In the genomic region with DNA sequence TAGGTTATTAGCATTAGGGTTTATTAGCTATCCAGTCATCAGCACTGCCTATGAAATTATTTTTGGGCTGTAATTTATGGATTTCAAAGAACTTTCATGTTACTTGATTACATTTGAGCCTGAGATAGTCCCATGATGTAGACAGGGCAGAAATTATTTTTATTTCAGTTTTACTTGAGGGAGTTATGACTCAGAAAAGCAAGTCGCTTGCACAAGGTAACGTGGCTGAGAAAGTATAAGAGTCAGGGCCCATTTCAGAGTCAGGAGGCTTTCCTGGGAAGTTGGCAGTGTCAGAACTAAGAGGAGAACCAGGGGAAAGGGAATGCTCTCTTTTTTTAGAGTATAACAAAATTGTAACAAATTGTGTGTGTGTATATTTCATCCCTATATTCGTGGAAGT, we compare ENCODE assay signal across 25 cellular contexts. TPM values are rescaled to one million over a fixed set of nuclear protein-coding genes. Genes with fewer than 3 reads are reported as not detected.
DNase-seq lines count a peak whose midpoint lies in the region; ATAC-seq, FAIRE-seq and TF ChIP-seq lines count a peak whose summit lies in the region.
"Had no signal": no experiment of that assay in that cellular context is flagged by ENCODE, and none has a peak within 500 bp of the region (broad histone marks: within the 10 kb centered on the region; RNA-seq: fewer than 3 reads in every experiment).

No MANE protein-coding gene starts in this region.

- H2BK15ac ChIP-seq in mesenchymal stem cell (ENCODE audit: low read depth, poor library complexity, severe bottlenecking) = no peak overlapping the region

- H3K18ac ChIP-seq in mesenchymal stem cell (ENCODE audit: low read depth in 1 of 2, low read length in 2 of 2) = no peak overlapping the region

- H3K4me3 ChIP-seq in mesenchymal stem cell (ENCODE audit: insufficient read depth in 1 of 2, low read depth in 1 of 2, low read length in 2 of 2) (no peak overlapping the region), endodermal cell (ENCODE audit: low read length) (no peak overlapping the region)
- H3K4me3 ChIP-seq: gastrocnemius medialis, spleen had no signal

- no peak overlapping the region for H3K9ac ChIP-seq in mesenchymal stem cell (ENCODE audit: low read length)
- no peak overlapping the region for H3K9ac ChIP-seq in endodermal cell (ENCODE audit: extremely low read depth, low read length, poor library complexity, severe bottlenecking)

- 81% methylated on average over 3 of the region's 3 CpGs for WGBS in mesenchymal stem cell
- 93 to 100% methylated on average over 2 to 3 of the region's 3 CpGs for WGBS in endodermal cell (ENCODE audit: insufficient coverage in 1 of 2, insufficient read length in 1 of 2), 2 experiments

- intact Hi-C loops in activated CD4-positive, alpha-beta T cell treated with anti-CD3 and anti-CD28 coated beads for 36 hours (cut with DNase I, micrococcal nuclease) = loop anchor here in 1 of 2 experiments (2.0 kb wide), 1 partner anchor 14 kb away; no protein-coding TSS in a partner anchor

- H3K23ac ChIP-seq in mesenchymal stem cell (ENCODE audit: low read length in 2 of 2) = no peak overlapping the region

- CTCF ChIA-PET in activated CD4-positive, alpha-beta T cell treated with anti-CD3 and anti-CD28 coated beads for 36 hours (lab: Charles Lee) = interaction anchor here (1.7 kb wide), 1 partner anchor 261 kb away, joined by 4 read pairs; no protein-coding TSS in a partner anchor

- H2AK5ac ChIP-seq in mesenchymal stem cell (ENCODE audit: low read length, severe bottlenecking) = no peak overlapping the region

- peaks cover 83% of the 10 kb centered on the region for H3K36me3 Mint-ChIP-seq in activated CD4-positive, alpha-beta T cell treated with anti-CD3 and anti-CD28 coated beads for 36 hours (ENCODE audit: low read depth)
- H3K36me3 Mint-ChIP-seq in activated T-helper 17 cell treated with anti-CD3 and anti-CD28 coated beads, Interleukin-2, amount 50 U/mL, for 72 hours (ENCODE audit: low read depth) = peaks cover 99% of the 10 kb centered on the region
- H3K36me3 Mint-ChIP-seq in endodermal cell (ENCODE audit: low read depth) = peaks cover 73% of the 10 kb centered on the region

- H3K36me3 ChIP-seq in mesenchymal stem cell (ENCODE audit: control insufficient read depth in 1 of 2, insufficient read depth in 2 of 2, low read depth in 1 of 2, low read length in 2 of 2) = no peaks in the 10 kb centered on the region
- H3K36me3 ChIP-seq in endodermal cell (ENCODE audit: control insufficient read depth, insufficient read depth, low read length) = peaks cover 89% of the 10 kb centered on the region
- H3K36me3 ChIP-seq: gastrocnemius medialis had no signal

- H3K14ac ChIP-seq in mesenchymal stem cell (ENCODE audit: low read length in 2 of 2) = no peak overlapping the region

- H3K27me3 ChIP-seq in mesenchymal stem cell (ENCODE audit: control insufficient read depth in 1 of 2, insufficient read depth in 1 of 2, low read length in 2 of 2) (peaks cover 7 to 39% of the 10 kb centered on the region in 2 experiments), endodermal cell (ENCODE audit: control insufficient read depth, insufficient read depth, low read length, poor library complexity, severe bottlenecking) (no peaks in the 10 kb centered on the region)

- H2BK120ac ChIP-seq in mesenchymal stem cell (ENCODE audit: low read depth, low read length) = no peak overlapping the region

- H3K4me2 ChIP-seq in mesenchymal stem cell (ENCODE audit: low read length, poor library complexity, severe bottlenecking) = no peak overlapping the region

- no peak overlapping the region for H2BK12ac ChIP-seq in mesenchymal stem cell (ENCODE audit: low read length in 2 of 2)

- no peak overlapping the region for H3K4me3 Mint-ChIP-seq in activated CD4-positive, alpha-beta T cell treated with anti-CD3 and anti-CD28 coated beads for 36 hours
- peak overlapping the region; percentile 64 for H3K4me3 Mint-ChIP-seq in activated T-helper 17 cell treated with anti-CD3 and anti-CD28 coated beads, Interleukin-2, amount 50 U/mL, for 72 hours
- no peak overlapping the region for H3K4me3 Mint-ChIP-seq in endodermal cell
- H3K4me3 Mint-ChIP-seq: activated naive CD4-positive, alpha-beta T cell treated with anti-CD3 and anti-CD28 coated beads for 36 hours; type B pancreatic cell had no signal

- H3K27ac Mint-ChIP-seq in activated CD4-positive, alpha-beta T cell treated with anti-CD3 and anti-CD28 coated beads for 36 hours = peak overlapping the region; percentile 35
- H3K27ac Mint-ChIP-seq in activated T-helper 17 cell treated with anti-CD3 and anti-CD28 coated beads, Interleukin-2, amount 50 U/mL, for 72 hours = peak overlapping the region; percentile 41
- no peak overlapping the region for H3K27ac Mint-ChIP-seq in endodermal cell
- H3K27ac Mint-ChIP-seq: activated naive CD4-positive, alpha-beta T cell treated with anti-CD3 and anti-CD28 coated beads for 36 hours; type B pancreatic cell had no signal

- no peak for FAIRE-seq in RCC 7860 (lab: Jason Lieb, UNC)
- FAIRE-seq: kidney had no signal

- H3K4me1 Mint-ChIP-seq in activated CD4-positive, alpha-beta T cell treated with anti-CD3 and anti-CD28 coated beads for 36 hours = peaks cover 81% of the 10 kb centered on the region
- peaks cover 54% of the 10 kb centered on the region for H3K4me1 Mint-ChIP-seq in activated T-helper 17 cell treated with anti-CD3 and anti-CD28 coated beads, Interleukin-2, amount 50 U/mL, for 72 hours
- H3K4me1 Mint-ChIP-seq in endodermal cell = peaks cover 39% of the 10 kb centered on the region

- TF ChIP-seq CTCF in endodermal cell (conservative IDR thresholded peaks at IDR 0.05) = no peak

- no peak overlapping the region for H2BK5ac ChIP-seq in mesenchymal stem cell (ENCODE audit: low read depth, low read length, poor library complexity, severe bottlenecking)

- no peaks in the 10 kb centered on the region for H3K27me3 Mint-ChIP-seq in activated CD4-positive, alpha-beta T cell treated with anti-CD3 and anti-CD28 coated beads for 36 hours
- H3K27me3 Mint-ChIP-seq in activated T-helper 17 cell treated with anti-CD3 and anti-CD28 coated beads, Interleukin-2, amount 50 U/mL, for 72 hours = no peaks in the 10 kb centered on the region
- peaks cover 42% of the 10 kb centered on the region for H3K27me3 Mint-ChIP-seq in endodermal cell (ENCODE audit: insufficient read depth)

- no peak for DNase-seq in activated CD4-positive, alpha-beta T cell treated with anti-CD3 and anti-CD28 coated beads for 36 hours
- DNase-seq in activated CD4-positive, alpha-beta T cell treated with anti-CD3 and anti-CD28 coated beads for 4 hours = no peak
- peak; percentile 21 for DNase-seq in ELR (ENCODE audit: low read depth)
- peak; percentile 48 for DNase-seq in mesenchymal stem cell
- DNase-seq in NCI-H526 (lab: John Stamatoyannopoulos, UW) = no peak
- DNase-seq in RCC 7860 (ENCODE audit: low spot score) = no peak
- DNase-seq in endodermal cell = no peak
- DNase-seq: 8988T; activated CD4-positive, CD25-positive, alpha-beta regulatory T cell treated with anti-CD3 and anti-CD28 coated beads, Interleukin-2, amount 50 U/mL, for 72 hours; activated naive CD4-positive, alpha-beta T cell treated with anti-CD3 and anti-CD28 coated beads for 36 hours; AML-193; COR-L47; DND-41; gastrocnemius medialis; KG1; kidney; MV-4-11; NCI-H526 treated with DMSO at 0.1 percent for 48 hours; retina; spleen; stimulated activated CD4-positive, alpha-beta T cell treated with anti-CD3 and anti-CD28 coated beads, Interleukin-4, amount 100 ng/mL, for 4 hours had no signal

- no peak overlapping the region for H2AFZ ChIP-seq in mesenchymal stem cell (ENCODE audit: low read depth, low read length)

- H3K4ac ChIP-seq in mesenchymal stem cell (ENCODE audit: low read depth in 1 of 2, low read length in 2 of 2) = no peak overlapping the region

- ATAC-seq in activated CD4-positive, alpha-beta T cell treated with anti-CD3 and anti-CD28 coated beads for 36 hours = peak; percentile 45
- peak; percentile 49 for ATAC-seq in activated T-helper 17 cell treated with anti-CD3 and anti-CD28 coated beads, Interleukin-2, amount 50 U/mL, for 72 hours (replicated peaks)
- ATAC-seq: gastrocnemius medialis, HCT116 had no signal

- no peaks in the 10 kb centered on the region for H3K79me1 ChIP-seq in mesenchymal stem cell (replicated peaks; ENCODE audit: low read length, poor library complexity, severe bottlenecking)

- no peak overlapping the region for H4K91ac ChIP-seq in mesenchymal stem cell (ENCODE audit: low read length)

- POLR2A ChIA-PET in activated CD4-positive, alpha-beta T cell treated with anti-CD3 and anti-CD28 coated beads for 36 hours (lab: Charles Lee) = no interaction called here

- H4K8ac ChIP-seq in mesenchymal stem cell (ENCODE audit: low read length) = no peak overlapping the region

- H3K9me3 Mint-ChIP-seq in activated CD4-positive, alpha-beta T cell treated with anti-CD3 and anti-CD28 coated beads for 36 hours (ENCODE audit: low read depth) = no peaks in the 10 kb centered on the region
- no peaks in the 10 kb centered on the region for H3K9me3 Mint-ChIP-seq in activated T-helper 17 cell treated with anti-CD3 and anti-CD28 coated beads, Interleukin-2, amount 50 U/mL, for 72 hours
- H3K9me3 Mint-ChIP-seq in endodermal cell = no peaks in the 10 kb centered on the region
- H3K9me3 Mint-ChIP-seq: activated naive CD4-positive, alpha-beta T cell treated with anti-CD3 and anti-CD28 coated beads for 36 hours; type B pancreatic cell had no signal

- H3K9me3 ChIP-seq in mesenchymal stem cell (ENCODE audit: control insufficient read depth, low read length) (no peaks in the 10 kb centered on the region), endodermal cell (ENCODE audit: control insufficient read depth, low read length) (peaks cover 8% of the 10 kb centered on the region)
- H3K9me3 ChIP-seq: gastrocnemius medialis, spleen had no signal

- H3K4me1 ChIP-seq in mesenchymal stem cell (ENCODE audit: control insufficient read depth, insufficient read depth, low read depth, low read length) (peaks cover 2% of the 10 kb centered on the region), endodermal cell (ENCODE audit: control insufficient read depth, insufficient read depth, low read length) (peaks cover 23% of the 10 kb centered on the region)
- H3K4me1 ChIP-seq: gastrocnemius medialis had no signal

- H3K27ac ChIP-seq in mesenchymal stem cell (ENCODE audit: low read length, poor library complexity, severe bottlenecking) (no peak overlapping the region), endodermal cell (ENCODE audit: low read depth, low read length) (no peak overlapping the region)
- H3K27ac ChIP-seq: gastrocnemius medialis, spleen had no signal

RNA-seq across cellular contexts. Expression of a gene that starts 16.5 kb away (rescaled TPM):
- total RNA-seq in activated CD4-positive, alpha-beta T cell treated with anti-CD3 and anti-CD28 coated beads for 36 hours = 10 to 100 TPM; 23.5 to 30.2 TPM
- 10 to 100 TPM; 14.2 to 25.2 TPM for total RNA-seq in activated T-helper 17 cell treated with anti-CD3 and anti-CD28 coated beads, Interleukin-2, amount 50 U/mL, for 72 hours
- 8.4 TPM for polyA plus RNA-seq in mesenchymal stem cell (2013, experiment 1 of 2)
- 8.8 TPM for polyA plus RNA-seq in mesenchymal stem cell (2013, experiment 2 of 2)
- total RNA-seq in endodermal cell = 100 to 1,000 TPM in 1 of 2 donors, 10 to 100 TPM in 1; 51.3 to 103 TPM
- 6.0 TPM for polyA plus RNA-seq in endodermal cell (2013, experiment 1 of 2)
- polyA plus RNA-seq in endodermal cell (2013, experiment 2 of 2) = 6.7 TPM
- total RNA-seq: chondrocyte had no signal

Comparison
In these comparisons a context has a peak if more than half of its experiments do, and no peak if none do; other contexts are left out.
1. DNase-seq: peak in ELR (single experiment) and mesenchymal stem cell (single experiment); none in activated CD4-positive, alpha-beta T cell treated with anti-CD3 and anti-CD28 coated beads for 36 hours (single experiment), activated CD4-positive, alpha-beta T cell treated with anti-CD3 and anti-CD28 coated beads for 4 hours (0 of 2), NCI-H526 (0 of 2), RCC 7860 (single experiment) and endodermal cell (single experiment).